ENCODE assay signal across 11 cellular contexts in the genomic region with DNA sequence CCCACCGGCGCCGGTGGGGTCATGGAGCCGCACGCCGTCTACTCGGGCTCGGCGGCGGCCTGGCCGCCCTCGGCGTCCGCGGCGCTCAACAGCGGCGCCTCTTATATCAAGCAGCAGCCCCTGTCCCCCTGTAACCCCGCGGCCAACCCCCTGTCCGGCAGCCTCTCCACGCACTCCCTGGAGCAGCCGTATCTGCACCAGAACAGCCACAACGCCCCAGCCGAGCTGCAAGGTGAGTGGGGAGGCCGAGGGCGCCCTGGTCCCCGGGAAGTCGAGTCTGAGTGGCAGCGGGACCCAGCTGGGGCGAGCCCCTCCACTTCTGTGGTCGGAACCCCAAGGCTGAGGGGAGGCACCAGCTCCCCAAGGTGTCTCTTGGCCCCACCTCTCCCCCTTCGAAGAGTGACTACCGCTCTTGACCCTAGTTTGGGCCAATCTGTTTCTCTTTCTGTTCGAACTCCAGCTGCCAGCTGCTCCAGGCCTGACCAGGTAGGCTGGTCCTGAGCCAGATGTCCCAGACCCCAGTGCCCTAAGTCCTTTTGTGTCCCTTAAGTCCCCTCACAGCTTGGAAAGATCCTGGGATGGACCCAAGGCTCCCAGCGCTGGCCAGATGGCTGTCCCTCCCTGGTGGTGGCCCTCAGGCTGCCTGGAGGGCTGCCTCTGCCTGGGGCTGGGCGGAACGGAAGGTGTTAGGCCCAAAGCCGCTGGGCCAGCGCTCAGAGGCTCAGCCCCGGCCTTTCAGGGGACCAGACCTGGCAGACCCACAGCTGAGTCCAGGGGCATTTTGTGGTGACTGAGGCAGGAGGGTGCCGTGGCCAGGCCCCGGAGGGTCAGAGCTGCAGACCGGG. TPM values are rescaled to one million over a fixed set of nuclear protein-coding genes. Genes with fewer than 3 reads are reported as not detected.
DNase-seq lines count a peak whose midpoint lies in the region; ATAC-seq and TF ChIP-seq lines count a peak whose summit lies in the region.
"Had no signal": no experiment of that assay in that cellular context is flagged by ENCODE, and none has a peak within 500 bp of the region (broad histone marks: within the 10 kb centered on the region; RNA-seq: fewer than 3 reads in every experiment).

No MANE protein-coding gene starts in this region.

- WGBS in esophagus muscularis mucosa: 44% methylated on average over 9 of the region's 44 CpGs

- H3K9me2 ChIP-seq in PC-9 (ENCODE audit: insufficient read depth): no peaks in the 10 kb centered on the region

- peak overlapping the region; percentile 96 for H3K27ac ChIP-seq in AG04450 (ENCODE audit: low read depth, low read length)
- H3K27ac ChIP-seq in esophagus muscularis mucosa (replicated peaks in 1 of 4): peak overlapping the region; percentile 95 to 100 (median 98)
- H3K27ac ChIP-seq in PC-9: no peak overlapping the region

- peak overlapping the region; percentile 91 for H3K4me3 Mint-ChIP-seq in HFFc6
- peak overlapping the region; percentile 20 to 79 (median 66) for H3K4me3 Mint-ChIP-seq in naive thymus-derived CD8-positive, alpha-beta T cell

- TF ChIP-seq CTCF in AG04450 (IDR thresholded peaks at IDR 0.05; ENCODE audit: low read depth, low read length): no peak
- no peak for TF ChIP-seq CTCF in HFFc6 (IDR thresholded peaks at IDR 0.05)
- no peak for TF ChIP-seq CTCF in esophagus muscularis mucosa (IDR thresholded peaks at IDR 0.05)
- TF ChIP-seq CTCF in PC-9 (conservative IDR thresholded peaks at IDR 0.05): no peak

- intact Hi-C loops in esophagus muscularis mucosa (cut with DNase I): loop anchor here (5.0 kb wide), 1 partner anchor 314 kb away; no protein-coding TSS in a partner anchor
- intact Hi-C loops in PC-9 (cut with micrococcal nuclease; ENCODE audit: unreplicated experiment): loop anchor here (10.0 kb wide), 1 partner anchor 167 kb away; no protein-coding TSS in a partner anchor

- POLR2A ChIA-PET in AG04450 (lab: Yijun Ruan, JAX): interaction anchor here (0.6 to 2.6 kb wide), 7 partner anchors 7 to 436 kb away, joined by 3 to 20 read pairs (median 5); no protein-coding TSS in a partner anchor
- POLR2A ChIA-PET in naive thymus-derived CD8-positive, alpha-beta T cell (lab: Charles Lee): no interaction called here
- POLR2A ChIA-PET in PC-9 (lab: Charles Lee; ENCODE audit: unreplicated experiment): no interaction called here

- no peaks in the 10 kb centered on the region for H3F3A ChIP-seq in PC-9 (ENCODE audit: insufficient read depth, low read depth)

- H3K4me2 ChIP-seq in PC-9: no peak overlapping the region

- CTCF ChIA-PET in AG04450 (lab: Charles Lee) (no interaction called here), PC-9 (lab: Charles Lee) (no interaction called here)

- H3K27me3 Mint-ChIP-seq in HFFc6 (ENCODE audit: insufficient read depth): peaks cover 16% of the 10 kb centered on the region
- peaks cover 32 to 76% (median 46%) of the 10 kb centered on the region in 5 donors for H3K27me3 Mint-ChIP-seq in naive thymus-derived CD8-positive, alpha-beta T cell

- no TSS peak for BruUV-seq in PC-9 (replicated peaks; lab: Mats Ljungman, UMichigan)

- DNase-seq in AG04450 (ENCODE audit: low read depth, low spot score) (no peak), HFFc6 (no peak), esophagus muscularis mucosa (ENCODE audit: extremely low spot score) (no peak), NCI-H1436 (lab: John Stamatoyannopoulos, UW) (no peak), PC-9 (no peak), NCI-H345 treated with DMSO at 0.1 percent for 48 hours (lab: John Stamatoyannopoulos, UW; ENCODE audit: unreplicated experiment) (no peak)
- no peak for DNase-seq in naive thymus-derived CD8-positive, alpha-beta T cell
- no peak for DNase-seq in activated CD4-positive, alpha-beta T cell treated with anti-CD3 and anti-CD28 coated beads, Interleukin-2, amount 50 U/mL, for 1 hour
- DNase-seq: activated naive CD4-positive, alpha-beta T cell treated with anti-CD3 and anti-CD28 coated beads, Interleukin-2, amount 50 U/mL, for 16 hours had no signal

- H3K4me1 ChIP-seq in esophagus muscularis mucosa (peaks cover 36 to 48% (median 41%) of the 10 kb centered on the region in 4 donors), PC-9 (replicated peaks; ENCODE audit: insufficient read depth) (no peaks in the 10 kb centered on the region)

- 0 out of 2 replicates have a peak, but pooled peaks cover 6% of the 10 kb centered on the region for H4K20me1 ChIP-seq in PC-9 (ENCODE audit: insufficient read depth)

- peaks cover 34% of the 10 kb centered on the region for H3K36me3 Mint-ChIP-seq in HFFc6 (ENCODE audit: low read depth)
- peaks cover 0 to 4% (median 0%) of the 10 kb centered on the region in 3 donors for H3K36me3 Mint-ChIP-seq in naive thymus-derived CD8-positive, alpha-beta T cell

- ATAC-seq in naive thymus-derived CD8-positive, alpha-beta T cell: no peak
- ATAC-seq: K562 had no signal

- H3K27me3 ChIP-seq in AG04450 (ENCODE audit: control insufficient read depth, insufficient read depth, low read length): no peaks in the 10 kb centered on the region
- H3K27me3 ChIP-seq in esophagus muscularis mucosa: peaks cover 0 to 68% (median 2%) of the 10 kb centered on the region in 4 donors
- peaks cover 30% of the 10 kb centered on the region for H3K27me3 ChIP-seq in PC-9 (ENCODE audit: insufficient read depth, low read depth)

- H3K27ac Mint-ChIP-seq in HFFc6: peak overlapping the region; percentile 79
- H3K27ac Mint-ChIP-seq in naive thymus-derived CD8-positive, alpha-beta T cell: no peak overlapping the region

- peaks cover 34% of the 10 kb centered on the region for H3K4me1 Mint-ChIP-seq in HFFc6 (ENCODE audit: low read depth)
- peaks cover 4 to 30% (median 22%) of the 10 kb centered on the region in 4 donors for H3K4me1 Mint-ChIP-seq in naive thymus-derived CD8-positive, alpha-beta T cell

- H3K4me3 ChIP-seq in AG04450 (ENCODE audit: low read depth, low read length) (peak overlapping the region; percentile 98), esophagus muscularis mucosa (peak overlapping the region; percentile 81 to 91 (median 84)), PC-9 (no peak overlapping the region)
- H3K4me3 ChIP-seq: K562 had no signal

- H2AFZ ChIP-seq in PC-9: no peak overlapping the region

- no peaks in the 10 kb centered on the region for H3K9me3 Mint-ChIP-seq in HFFc6
- no peaks in the 10 kb centered on the region for H3K9me3 Mint-ChIP-seq in naive thymus-derived CD8-positive, alpha-beta T cell

- TF ChIP-seq EP300 in esophagus muscularis mucosa (IDR thresholded peaks at IDR 0.05): no peak

- H3K36me3 ChIP-seq in esophagus muscularis mucosa (peaks cover 0 to 24% (median 13%) of the 10 kb centered on the region in 4 donors), PC-9 (ENCODE audit: low read depth) (no peaks in the 10 kb centered on the region)

- peaks cover 24% of the 10 kb centered on the region; the same call in 1 of the 2 replicates for H3K9me3 ChIP-seq in AG04450 (ENCODE audit: control insufficient read depth, insufficient read depth, low read length)
- no peaks in the 10 kb centered on the region for H3K9me3 ChIP-seq in esophagus muscularis mucosa
- no peaks in the 10 kb centered on the region for H3K9me3 ChIP-seq in PC-9 (ENCODE audit: insufficient read depth, low read depth)

- TF ChIP-seq POLR2A in esophagus muscularis mucosa (IDR thresholded peaks at IDR 0.05; ENCODE audit: low read depth): no peak

- H3K79me2 ChIP-seq in PC-9 (ENCODE audit: low read depth): no peaks in the 10 kb centered on the region

RNA-seq across cellular contexts. Expression of gene FOXF1, which starts 1.2 kb away (rescaled TPM):
- 61.0 and 65.1 TPM in 2 replicates for polyA plus RNA-seq in AG04450 (2011; rRNA removed)
- 56.9 and 66.0 TPM in 2 replicates for polyA minus RNA-seq in AG04450 (2011; rRNA and poly(A)+ RNA removed)
- 10 to 100 TPM; 12.5 to 20.5 (median 17.9) TPM for total RNA-seq in HFFc6 (2021; fragmentation: NEBNext Ultra II Directional; extraction: Animal tissue kit (Norgen Biotek cat#: 25700))
- total RNA-seq in esophagus muscularis mucosa: 10 to 100 TPM; 40.7 to 94.5 (median 69.3) TPM
- not detected for total RNA-seq in naive thymus-derived CD8-positive, alpha-beta T cell
- not detected for polyA plus RNA-seq in naive thymus-derived CD8-positive, alpha-beta T cell
- not detected in 2 replicates for total RNA-seq in PC-9 (2021)
- total RNA-seq: renal cortical epithelial cell had no signal
- polyA plus RNA-seq: K562 had no signal

RNA-seq across cellular contexts. Expression of gene MTHFSD, which starts 43.5 kb away (rescaled TPM):
- 15.6 and 16.7 TPM in 2 replicates for polyA plus RNA-seq in AG04450 (2011; rRNA removed)
- polyA minus RNA-seq in AG04450 (2011; rRNA and poly(A)+ RNA removed): 22.9 and 23.5 TPM in 2 replicates
- 10 to 100 TPM; 16.8 to 18.6 (median 17.0) TPM for total RNA-seq in HFFc6 (2021; fragmentation: NEBNext Ultra II Directional; extraction: Animal tissue kit (Norgen Biotek cat#: 25700))
- 10 to 100 TPM; 10.1 to 17.9 (median 15.5) TPM for total RNA-seq in esophagus muscularis mucosa
- total RNA-seq in naive thymus-derived CD8-positive, alpha-beta T cell: 10 to 100 TPM; 37.9 to 41.6 TPM
- polyA plus RNA-seq in naive thymus-derived CD8-positive, alpha-beta T cell: 10 to 100 TPM in 2 of 3 donors, 1 to 10 TPM in 1; 9.8 to 19.0 (median 16.1) TPM
- 23.4 and 25.7 TPM in 2 replicates for total RNA-seq in PC-9 (2021)

RNA-seq across cellular contexts. Expression of gene FOXC2, which starts 55.1 kb away (rescaled TPM):
- 0.79 and 1.6 TPM in 2 replicates for polyA plus RNA-seq in AG04450 (2011; rRNA removed)
- polyA minus RNA-seq in AG04450 (2011; rRNA and poly(A)+ RNA removed): 1.1 and 2.0 TPM in 2 replicates
- 1 to 10 TPM; 6.3 to 8.4 (median 7.9) TPM for total RNA-seq in HFFc6 (2021; fragmentation: NEBNext Ultra II Directional; extraction: Animal tissue kit (Norgen Biotek cat#: 25700))
- 1 to 10 TPM in 2 of 4 donors, under 1 TPM in 2; 0.71 to 1.7 (median 1.1) TPM for total RNA-seq in esophagus muscularis mucosa
- total RNA-seq in naive thymus-derived CD8-positive, alpha-beta T cell: not detected
- not detected for polyA plus RNA-seq in naive thymus-derived CD8-positive, alpha-beta T cell
- total RNA-seq in PC-9 (2021): not detected in 2 replicates

Comparison
In these comparisons a context has a peak if more than half of its experiments do, and no peak if none do; other contexts are left out.
1. RNA of gene FOXF1, which starts 1.2 kb away (total RNA-seq): 40.7 to 94.5 TPM in esophagus muscularis mucosa and 12.5 to 20.5 TPM in HFFc6; not detected in naive thymus-derived CD8-positive, alpha-beta T cell and not detected in PC-9; every median in the first group is over 10 times any median in the second.